8 cellular contexts compared by ENCODE assay signal in genomic region chr21:39313457-39314154, GRCh38. TPM values are rescaled to one million over a fixed set of nuclear protein-coding genes. Genes with fewer than 3 reads are reported as not detected.
DNase-seq lines count a peak whose midpoint lies in the region; ATAC-seq and TF ChIP-seq lines count a peak whose summit lies in the region.

BRWD1 (minus strand) TSS chr21:39313632; CDS start chr21:39313491, 141 bp downstream.

- no peaks in the 10 kb centered on the region for H4K20me1 ChIP-seq in GM23248 (ENCODE audit: insufficient read depth)
- H4K20me1 ChIP-seq in Loucy (ENCODE audit: insufficient read depth, low read length, poor library complexity, severe bottlenecking) = peaks cover 32% of the 10 kb centered on the region

- H2AFZ ChIP-seq in GM23248 (peak within 1 kb of the TSS; percentile 89), Loucy (ENCODE audit: low read length) (peak within 1 kb of the TSS; percentile 88)

- peak; percentile 17; the same call in 1 of the 2 replicates for TF ChIP-seq CTCF in Loucy (conservative IDR thresholded peaks at IDR 0.05; ENCODE audit: low read length)
- TF ChIP-seq CTCF in omental fat pad (IDR thresholded peaks at IDR 0.05) = no peak
- peak in 2 of 3 experiments; percentile 34 to 36 for TF ChIP-seq CTCF in testis (IDR thresholded peaks at IDR 0.05)

- H3K9ac ChIP-seq in GM23248 (peak within 1 kb of the TSS; percentile 92), Loucy (ENCODE audit: low read depth, low read length, poor library complexity, severe bottlenecking) (peak within 1 kb of the TSS; percentile 98), SK-N-MC (ENCODE audit: insufficient read length) (peak within 1 kb of the TSS; percentile 96)

- H3K4me1 Mint-ChIP-seq in activated naive CD4-positive, alpha-beta T cell treated with anti-CD3 and anti-CD28 coated beads, Interleukin-2, amount 10 ng/mL, durations not matched to agents 7 days and 5 days = peaks cover 34% of the 10 kb centered on the region

- H3K36me3 ChIP-seq in GM23248 (ENCODE audit: low read depth) (peaks cover 7% of the 10 kb centered on the region; the same call in 1 of the 2 replicates), Loucy (ENCODE audit: insufficient read depth, low read length) (peaks cover 5% of the 10 kb centered on the region; the same call in 1 of the 2 replicates), SK-N-MC (ENCODE audit: insufficient read depth, low read length) (peaks cover 25% of the 10 kb centered on the region), testis (ENCODE audit: low read depth, missing control alignments) (no peaks in the 10 kb centered on the region)

- no peaks in the 10 kb centered on the region for H3K9me3 ChIP-seq in GM23248 (ENCODE audit: low read depth)
- no peaks in the 10 kb centered on the region for H3K9me3 ChIP-seq in Loucy (ENCODE audit: insufficient read depth, low read depth, low read length)
- no peaks in the 10 kb centered on the region for H3K9me3 ChIP-seq in SK-N-MC (ENCODE audit: low read depth, low read length)
- no peaks in the 10 kb centered on the region for H3K9me3 ChIP-seq in testis

- H3K4me1 ChIP-seq in GM23248 (ENCODE audit: insufficient read depth) (peaks cover 15% of the 10 kb centered on the region), Loucy (ENCODE audit: insufficient read depth, low read length, poor library complexity, severe bottlenecking) (peaks cover 19% of the 10 kb centered on the region), testis (peaks cover 15% of the 10 kb centered on the region)

- peaks cover 22% of the 10 kb centered on the region for H3F3A ChIP-seq in GM23248 (ENCODE audit: insufficient read depth)
- no peaks in the 10 kb centered on the region for H3F3A ChIP-seq in Loucy (ENCODE audit: low read depth)

- H3K4me3 Mint-ChIP-seq in activated naive CD4-positive, alpha-beta T cell treated with anti-CD3 and anti-CD28 coated beads, Interleukin-2, amount 10 ng/mL, durations not matched to agents 7 days and 5 days = peak within 1 kb of the TSS; percentile 82

- 0 to 2% methylated on average over 49 to 75 of the region's 101 CpGs for WGBS in GM23248 (ENCODE audit: low coverage in 1 of 2, low lambda C conversion rate in 2 of 2, missing lambda C conversion rate in 2 of 2), 2 experiments
- WGBS in testis, 2 donors = 0 to 1% methylated on average over 22 to 68 of the region's 101 CpGs

- no peaks in the 10 kb centered on the region for H3K9me2 ChIP-seq in GM23248 (ENCODE audit: insufficient read depth)
- no peaks in the 10 kb centered on the region for H3K9me2 ChIP-seq in Loucy (replicated peaks; ENCODE audit: low read depth, low read length)

- H3K27me3 ChIP-seq in GM23248 (replicated peaks; ENCODE audit: insufficient read depth) = no peaks in the 10 kb centered on the region
- no peaks in the 10 kb centered on the region for H3K27me3 ChIP-seq in Loucy (ENCODE audit: insufficient read depth, low read length, poor library complexity, severe bottlenecking)
- no peaks in the 10 kb centered on the region for H3K27me3 ChIP-seq in testis

- H3K4me2 ChIP-seq in GM23248 (ENCODE audit: unreplicated experiment) (peak within 1 kb of the TSS; percentile 93), Loucy (ENCODE audit: low read depth, low read length, poor library complexity, severe bottlenecking) (peak within 1 kb of the TSS; percentile 99)

- peaks cover 9% of the 10 kb centered on the region for H3K27me3 Mint-ChIP-seq in activated naive CD4-positive, alpha-beta T cell treated with anti-CD3 and anti-CD28 coated beads, Interleukin-2, amount 10 ng/mL, durations not matched to agents 7 days and 5 days

- H3K79me2 ChIP-seq in GM23248 (ENCODE audit: insufficient read depth) (peaks cover 36% of the 10 kb centered on the region), Loucy (ENCODE audit: insufficient read depth, low read length) (peaks cover 53% of the 10 kb centered on the region)

- peak; percentile 84 for ATAC-seq in omental fat pad (ENCODE audit: low FRiP score)

- DNase-seq in EL (peak; percentile 84), GM23248 (peak; percentile 91), SK-N-MC (ENCODE audit: low read depth, low spot score) (no peak), glomerular endothelial cell (ENCODE audit: extremely low read depth, low read depth, low spot score) (peak; percentile 10), omental fat pad (ENCODE audit: low spot score) (peak; percentile 48), testis (peak; percentile 87)
- peak; percentile 83 for DNase-seq in activated naive CD4-positive, alpha-beta T cell treated with anti-CD3 and anti-CD28 coated beads, Interleukin-2, amount 10 ng/mL, durations not matched to agents 7 days and 5 days

- H3K36me3 Mint-ChIP-seq in activated naive CD4-positive, alpha-beta T cell treated with anti-CD3 and anti-CD28 coated beads, Interleukin-2, amount 10 ng/mL, durations not matched to agents 7 days and 5 days = peaks cover 21% of the 10 kb centered on the region

- in situ Hi-C loops in GM23248 (cut with MboI) = no loop called here

- CTCF ChIA-PET in activated naive CD4-positive, alpha-beta T cell treated with anti-CD3 and anti-CD28 coated beads, Interleukin-2, amount 10 ng/mL, durations not matched to agents 7 days and 5 days (lab: Charles Lee) = interaction anchor here (1.1 kb wide), 1 partner anchor 76 kb away, joined by 4 read pairs; no protein-coding TSS in a partner anchor

- intact Hi-C loops in testis (cut with DNase I; ENCODE audit: low total_unique reads) = no loop called here

- peak within 1 kb of the TSS; percentile 89 for H3K27ac ChIP-seq in GM23248
- H3K27ac ChIP-seq in SK-N-MC = peak within 1 kb of the TSS; percentile 96
- peak within 1 kb of the TSS; percentile 96 to 97 for H3K27ac ChIP-seq in testis

- H3K4me3 ChIP-seq in GM23248 (peak within 1 kb of the TSS; percentile 79), Loucy (ENCODE audit: low read length, poor library complexity, severe bottlenecking) (peak within 1 kb of the TSS; percentile 91), SK-N-MC (peak within 1 kb of the TSS; percentile 98), testis (peak within 1 kb of the TSS; percentile 85 to 94)

- H3K27ac Mint-ChIP-seq in activated naive CD4-positive, alpha-beta T cell treated with anti-CD3 and anti-CD28 coated beads, Interleukin-2, amount 10 ng/mL, durations not matched to agents 7 days and 5 days = peak within 1 kb of the TSS; percentile 96

- no peaks in the 10 kb centered on the region for H3K9me3 Mint-ChIP-seq in activated naive CD4-positive, alpha-beta T cell treated with anti-CD3 and anti-CD28 coated beads, Interleukin-2, amount 10 ng/mL, durations not matched to agents 7 days and 5 days

- TF ChIP-seq POLR2A in testis (IDR thresholded peaks at IDR 0.05) = no peak

RNA-seq across cellular contexts. Expression of gene BRWD1, which starts in this region (rescaled TPM):
- total RNA-seq in GM23248 (2014; rRNA removed; shearing (Covaris generic)) = 27.2 and 48.9 TPM in 2 replicates
- 22.1 and 23.6 TPM in 2 replicates for polyA plus RNA-seq in GM23248 (2016; fragmentation: Nextera tagmentation; extraction: Ambion mirVana)
- 17.3 and 35.9 TPM in 2 replicates for total RNA-seq in glomerular endothelial cell
- 10 to 100 TPM; 41.7 to 69.0 (median 47.1) TPM for total RNA-seq in omental fat pad
- total RNA-seq in testis = 100 to 1,000 TPM; 102 to 123 TPM
- polyA plus RNA-seq in testis (ENCODE audit: insufficient read depth, low read depth, low replicate concordance) = 32.8 TPM

Comparison
In these comparisons a context has a peak if more than half of its experiments do, and no peak if none do; other contexts are left out.
1. CTCF ChIP-seq: peak in Loucy (single experiment) and testis (2 of 3); none in omental fat pad (0 of 3).
2. Peak in every context shown above with its lines, with median percentiles within 50 percentile points of each other: H3K27ac ChIP-seq, H3K4me3 ChIP-seq and H3K9ac ChIP-seq.